In the genomic region with DNA sequence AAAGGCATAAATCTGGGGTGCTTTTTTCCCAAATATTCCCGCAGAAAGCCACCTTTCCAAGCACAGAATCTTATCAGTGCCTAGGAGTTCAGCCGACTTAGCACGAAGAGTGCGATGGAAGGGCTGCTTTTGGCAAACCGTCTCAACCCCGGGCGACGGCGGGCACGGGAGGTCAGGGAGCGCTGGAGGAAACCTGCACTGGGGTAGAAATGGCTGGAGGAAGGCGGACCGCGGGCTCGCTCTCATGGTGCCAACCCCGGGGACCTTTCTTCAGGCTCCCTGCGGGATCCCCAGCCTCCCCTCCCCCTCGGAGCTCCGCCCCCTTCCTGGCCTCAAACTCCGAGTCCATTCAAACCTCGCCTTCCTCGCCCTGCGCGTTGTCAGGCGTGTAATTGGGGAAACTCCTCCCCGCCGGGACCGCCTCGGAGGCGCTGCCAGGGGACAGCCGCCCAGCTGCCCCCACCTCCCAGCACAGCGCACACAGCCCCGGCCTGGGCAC, we compare ENCODE assay signal across 13 cellular contexts. TPM values are rescaled to one million over a fixed set of nuclear protein-coding genes. Genes with fewer than 3 reads are reported as not detected.
DNase-seq lines count a peak whose midpoint lies in the region; ATAC-seq and TF ChIP-seq lines count a peak whose summit lies in the region.
"Had no signal": no experiment of that assay in that cellular context is flagged by ENCODE, and none has a peak within 500 bp of the region (broad histone marks: within the 10 kb centered on the region; RNA-seq: fewer than 3 reads in every experiment).

Gene GABRG3 (plus strand): TSS at position 470 of the 499 bp plus-strand sequence.

- H3K4me2 ChIP-seq in OCI-LY7 (ENCODE audit: low read length), result no peak within 1 kb of the TSS

- no peaks in the 10 kb centered on the region for H3K79me2 ChIP-seq in OCI-LY7 (ENCODE audit: insufficient read depth, low read depth, low read length)

- TF ChIP-seq CTCF in AG04449 (IDR thresholded peaks at IDR 0.05; ENCODE audit: insufficient read depth, low read length, missing control alignments) (no peak), HEK293 (tag by site-specific recombination; IDR thresholded peaks at IDR 0.05) (no peak), mesothelial cell of epicardium (IDR thresholded peaks at IDR 0.05; ENCODE audit: unreplicated experiment) (no peak), OCI-LY7 (conservative IDR thresholded peaks at IDR 0.05; ENCODE audit: low read length) (no peak)

- no TSS peak for BruUV-seq in OCI-LY7 (replicated peaks; lab: Mats Ljungman, UMichigan)

- intact Hi-C loops in OCI-LY7 (cut with micrococcal nuclease; ENCODE audit: unreplicated experiment), result no loop called here

- peaks cover 83% of the 10 kb centered on the region for H3K27me3 Mint-ChIP-seq in mesothelial cell of epicardium (ENCODE audit: low read depth)
- peaks cover 12% of the 10 kb centered on the region for H3K27me3 Mint-ChIP-seq in activated T-cell treated with anti-CD3 and anti-CD28 coated beads, Interleukin-2, amount 50 U/mL, for 72 hours (ENCODE audit: low read depth)

- H3K36me3 ChIP-seq in HEK293 (ENCODE audit: control insufficient read depth in 2 of 2, insufficient read depth in 1 of 2, low read length in 2 of 2) (no peaks in the 10 kb centered on the region), OCI-LY7 (ENCODE audit: insufficient read depth, low read length) (no peaks in the 10 kb centered on the region)

- peak within 1 kb of the TSS; percentile 32 for H3K4me3 ChIP-seq in AG04449 (ENCODE audit: low read depth, low read length)
- H3K4me3 ChIP-seq in HEK293 (ENCODE audit: low read depth, low read length), result no peak within 1 kb of the TSS
- no peak within 1 kb of the TSS for H3K4me3 ChIP-seq in OCI-LY7 (ENCODE audit: low read depth, low read length, poor library complexity, severe bottlenecking)

- H4K20me1 ChIP-seq in OCI-LY7 (ENCODE audit: insufficient read depth, low read length), result no peaks in the 10 kb centered on the region

- no peak within 1 kb of the TSS for H3K27ac Mint-ChIP-seq in mesothelial cell of epicardium
- no peak within 1 kb of the TSS for H3K27ac Mint-ChIP-seq in activated T-cell treated with anti-CD3 and anti-CD28 coated beads, Interleukin-2, amount 50 U/mL, for 72 hours
- H3K27ac Mint-ChIP-seq: CD14-positive monocyte, IgD-negative memory B cell had no signal

- H3K9me2 ChIP-seq in OCI-LY7 (ENCODE audit: insufficient read depth, low read length), result no peaks in the 10 kb centered on the region

- no peaks in the 10 kb centered on the region for H3K36me3 Mint-ChIP-seq in mesothelial cell of epicardium
- H3K36me3 Mint-ChIP-seq in activated T-cell treated with anti-CD3 and anti-CD28 coated beads, Interleukin-2, amount 50 U/mL, for 72 hours (ENCODE audit: insufficient read depth in 2 of 2), result no peaks in the 10 kb centered on the region
- H3K36me3 Mint-ChIP-seq: CD14-positive monocyte, IgD-negative memory B cell had no signal

- H3K4me1 Mint-ChIP-seq in mesothelial cell of epicardium, result peaks cover 4% of the 10 kb centered on the region
- H3K4me1 Mint-ChIP-seq in activated T-cell treated with anti-CD3 and anti-CD28 coated beads, Interleukin-2, amount 50 U/mL, for 72 hours (ENCODE audit: low read depth), result no peaks in the 10 kb centered on the region
- H3K4me1 Mint-ChIP-seq: CD14-positive monocyte, IgD-negative memory B cell had no signal

- no peak for ATAC-seq in GM21515 (IDR thresholded peaks at IDR 0.05; ENCODE audit: unreplicated experiment)
- no peak for ATAC-seq in stimulated activated naive CD8-positive, alpha-beta T cell treated with anti-CD3 and anti-CD28 coated beads, Interleukin-15, Interleukin-2, amounts not matched to agents 100 U/mL and 50 U/mL, for 24 hours
- ATAC-seq in activated T-cell treated with anti-CD3 and anti-CD28 coated beads, Interleukin-2, amount 50 U/mL, for 72 hours (replicated peaks in 1 of 2), result no peak

- peak within 1 kb of the TSS; percentile 70 for H3K4me3 Mint-ChIP-seq in mesothelial cell of epicardium
- H3K4me3 Mint-ChIP-seq in activated T-cell treated with anti-CD3 and anti-CD28 coated beads, Interleukin-2, amount 50 U/mL, for 72 hours, result no peak within 1 kb of the TSS

- H3K4me1 ChIP-seq in HEK293 (ENCODE audit: control insufficient read depth, insufficient read depth, low read length), result no peaks in the 10 kb centered on the region
- no peaks in the 10 kb centered on the region for H3K4me1 ChIP-seq in OCI-LY7 (ENCODE audit: insufficient read depth, low read length, poor library complexity, severe bottlenecking)

- POLR2A ChIA-PET in AG04449 (lab: Yijun Ruan, JAX), result no interaction called here
- POLR2A ChIA-PET in HEK293 (lab: Yijun Ruan, JAX), result no interaction called here
- POLR2A ChIA-PET in OCI-LY7 (lab: Charles Lee), result no interaction called here

- no peaks in the 10 kb centered on the region for H3K9me3 Mint-ChIP-seq in mesothelial cell of epicardium
- no peaks in the 10 kb centered on the region for H3K9me3 Mint-ChIP-seq in activated T-cell treated with anti-CD3 and anti-CD28 coated beads, Interleukin-2, amount 50 U/mL, for 72 hours

- no peak within 1 kb of the TSS for H3K27ac ChIP-seq in HEK293 (ENCODE audit: extremely low read depth, low read depth, low read length)
- H3K27ac ChIP-seq in OCI-LY7 (ENCODE audit: low read depth, low read length, poor library complexity, severe bottlenecking), result no peak within 1 kb of the TSS

- H3K9me3 ChIP-seq in HEK293 (ENCODE audit: control insufficient read depth, insufficient read depth, low read depth, low read length), result no peaks in the 10 kb centered on the region
- H3K9me3 ChIP-seq in OCI-LY7 (ENCODE audit: low read length), result no peaks in the 10 kb centered on the region

- CTCF ChIA-PET in AG04449 (lab: Yijun Ruan, JAX), result no interaction called here
- CTCF ChIA-PET in HEK293 (lab: Yijun Ruan, JAX), result no interaction called here
- CTCF ChIA-PET in OCI-LY7 (lab: Charles Lee; ENCODE audit: unreplicated experiment), result no interaction called here

- DNase-seq in AG04449 (ENCODE audit: low read depth, low spot score) (no peak), cerebellar cortex (ENCODE audit: low spot score) (peak; percentile 12), mesothelial cell of epicardium (ENCODE audit: low spot score in 2 of 2, unreplicated experiment in 2 of 2) (peak in 1 of 2 experiments; percentile 49), OCI-LY7 (ENCODE audit: low spot score) (no peak)
- no peak for DNase-seq in stimulated activated naive CD8-positive, alpha-beta T cell treated with anti-CD3 and anti-CD28 coated beads, Interleukin-15, Interleukin-2, amounts not matched to agents 100 U/mL and 50 U/mL, for 24 hours
- no peak for DNase-seq in activated T-cell treated with anti-CD3 and anti-CD28 coated beads, Interleukin-2, amount 50 U/mL, for 72 hours
- DNase-seq: foreskin melanocyte; stimulated activated naive CD4-positive, alpha-beta T cell had no signal

- no peak within 1 kb of the TSS for H2AFZ ChIP-seq in OCI-LY7 (ENCODE audit: low read length)

TF ChIP-seq in HEK293, 187 proteins besides CTCF, POLR2A, EP300 and RAD21:
- TF ChIP-seq ZNF544 (tag by site-specific recombination; IDR thresholded peaks at IDR 0.05), result no peak
- 0 out of 2 replicates have a peak, but pooled peaks have one; percentile 31 for TF ChIP-seq SP3 (tag by site-specific recombination; IDR thresholded peaks at IDR 0.05)
- TF ChIP-seq ZNF37A (tag by site-specific recombination; IDR thresholded peaks at IDR 0.05), result no peak
- 0 out of 2 replicates have a peak, but pooled peaks have one; percentile 11 for TF ChIP-seq ZNF335 (tag by site-specific recombination; conservative IDR thresholded peaks at IDR 0.05)

RNA-seq across cellular contexts. Expression of gene GABRG3, which starts in this region (rescaled TPM):
- total RNA-seq in mesothelial cell of epicardium (2.5 to 3.1 TPM (median 3.0 TPM) in 3 replicates), OCI-LY7 (2022) (not detected in 2 replicates)
- total RNA-seq in OCI-LY7 (2014; rRNA removed; shearing (Covaris generic)), result not detected in 2 replicates
- total RNA-seq in activated T-cell treated with anti-CD3 and anti-CD28 coated beads, Interleukin-2, amount 50 U/mL, for 72 hours, result not detected
- total RNA-seq: mucosa of gallbladder had no signal
